Comparison of ENCODE assay signal across 8 cellular contexts in the genomic region with DNA sequence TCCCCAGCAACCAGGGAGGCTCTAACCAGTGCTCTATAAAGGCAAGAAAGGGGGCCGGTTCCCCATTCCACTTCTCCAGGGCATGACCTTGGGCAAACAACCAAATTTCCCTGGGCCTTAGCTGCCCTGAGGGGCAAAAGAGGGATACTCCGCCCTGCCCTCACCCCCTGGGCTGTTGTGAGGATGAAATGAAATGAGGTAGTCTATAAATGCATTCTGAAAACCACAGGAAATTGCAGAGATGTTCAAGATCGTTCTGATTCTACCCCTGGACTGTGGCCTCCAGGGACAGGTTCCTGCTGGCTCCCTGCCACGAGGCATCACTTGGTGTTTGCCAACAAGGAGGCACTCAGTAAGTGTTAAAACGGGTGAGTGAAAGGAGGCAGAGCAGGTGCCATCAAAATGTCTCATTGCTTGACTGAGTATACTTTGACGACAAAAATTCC. TPM values are rescaled to one million over a fixed set of nuclear protein-coding genes. Genes with fewer than 3 reads are reported as not detected.
DNase-seq lines count a peak whose midpoint lies in the region; ATAC-seq lines count a peak whose summit lies in the region.

No MANE protein-coding gene starts in this region.

- no peaks in the 10 kb centered on the region for H3K9me3 Mint-ChIP-seq in activated naive CD4-positive, alpha-beta T cell treated with anti-CD3 and anti-CD28 coated beads, Interleukin-2, amount 50 U/mL, for 72 hours

- peak overlapping the region; percentile 89 to 92 for H3K27ac Mint-ChIP-seq in activated naive CD4-positive, alpha-beta T cell treated with anti-CD3 and anti-CD28 coated beads, Interleukin-2, amount 50 U/mL, for 72 hours

- DNase-seq in DMS 273 (lab: John Stamatoyannopoulos, UW; ENCODE audit: unreplicated experiment), result peak; percentile 59
- DNase-seq in DMS 273 treated with DMSO at 0.1 percent for 48 hours (lab: John Stamatoyannopoulos, UW), result no peak
- DNase-seq in NCI-H2196 treated with DMSO at 0.1 percent for 48 hours (lab: John Stamatoyannopoulos, UW; ENCODE audit: unreplicated experiment), result peak; percentile 23
- DNase-seq in activated naive CD4-positive, alpha-beta T cell treated with anti-CD3 and anti-CD28 coated beads, Interleukin-2, amount 50 U/mL, for 72 hours (ENCODE audit: low spot score in 2 of 2), result no peak
- DNase-seq in left lobe of liver (ENCODE audit: low spot score), result peak; percentile 66
- DNase-seq in OCI-M2 (lab: John Stamatoyannopoulos, UW; ENCODE audit: unreplicated experiment), result no peak
- no peak for DNase-seq in NCI-H1930 (lab: John Stamatoyannopoulos, UW)

- H3K36me3 Mint-ChIP-seq in activated naive CD4-positive, alpha-beta T cell treated with anti-CD3 and anti-CD28 coated beads, Interleukin-2, amount 50 U/mL, for 72 hours, result peaks cover 15 to 23% of the 10 kb centered on the region in 2 donors

- ATAC-seq in activated naive CD4-positive, alpha-beta T cell treated with anti-CD3 and anti-CD28 coated beads, Interleukin-2, amount 50 U/mL, for 72 hours, result peak in 1 of 2 donors; percentile 13
- ATAC-seq in left lobe of liver (no peak), HG03159 (IDR thresholded peaks at IDR 0.05; ENCODE audit: unreplicated experiment) (no peak)

RNA-seq across cellular contexts. Expression of a gene that starts 5.7 kb away (rescaled TPM):
- total RNA-seq in activated naive CD4-positive, alpha-beta T cell treated with anti-CD3 and anti-CD28 coated beads, Interleukin-2, amount 50 U/mL, for 72 hours, result 100 to 1,000 TPM in 1 of 2 donors, 10 to 100 TPM in 1; 45.8 to 105 TPM
- total RNA-seq in left lobe of liver, result 36.9 TPM

Comparison
In these comparisons a context has a peak if more than half of its experiments do, and no peak if none do; other contexts are left out.
1. DNase-seq: peak in DMS 273 (single experiment), NCI-H2196 treated with DMSO at 0.1 percent for 48 hours (single experiment) and left lobe of liver (single experiment); none in DMS 273 treated with DMSO at 0.1 percent for 48 hours (single experiment), activated naive CD4-positive, alpha-beta T cell treated with anti-CD3 and anti-CD28 coated beads, Interleukin-2, amount 50 U/mL, for 72 hours (0 of 2), OCI-M2 (single experiment) and NCI-H1930 (0 of 2).